Comparison of ENCODE assay signal across 30 cellular contexts in the genomic region with DNA sequence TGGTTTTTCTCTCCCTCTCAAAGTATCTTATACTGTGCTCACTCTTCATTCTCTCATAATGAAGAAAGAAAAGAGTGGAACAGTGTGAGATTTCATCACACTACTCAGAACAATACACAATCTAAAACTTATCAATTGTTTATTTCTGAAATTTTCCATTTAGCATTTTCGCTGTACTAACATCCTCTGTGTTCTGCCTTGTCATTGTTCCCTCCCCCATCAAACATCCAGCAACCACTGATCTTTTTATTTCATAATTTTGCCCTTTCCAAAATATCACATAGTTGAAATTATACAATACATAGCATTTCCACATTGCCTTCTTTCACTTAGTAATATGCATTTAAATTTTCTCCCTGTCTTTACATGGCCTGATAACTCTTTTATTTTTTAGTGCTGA.
"Had no signal": no experiment of that assay in that cellular context is flagged by ENCODE, and none has a peak within 500 bp of the region (broad histone marks: within the 10 kb centered on the region; RNA-seq: fewer than 3 reads in every experiment).

No MANE protein-coding gene starts in this region.

- H3K36me3 Mint-ChIP-seq: activated naive CD8-positive, alpha-beta T cell had no signal

- H3K4me3 Mint-ChIP-seq: activated B cell treated with CpG ODN at 0.5 μM for 24 hours; activated CD8-positive, alpha-beta T cell treated with anti-CD3 and anti-CD28 coated beads for 36 hours; activated naive CD8-positive, alpha-beta T cell; activated T-cell treated with anti-CD3 and anti-CD28 coated beads, Interleukin-2, amount 50 U/mL, for 4 hours; activated T-helper 17 cell treated with anti-CD3 and anti-CD28 coated beads, Interleukin-2, amount 50 U/mL, for 72 hours; effector memory CD8-positive, alpha-beta T cell had no signal

- H3K4me1 ChIP-seq: adrenal gland, body of pancreas, esophagus muscularis mucosa, heart left ventricle had no signal

- H3K27ac ChIP-seq: adrenal gland, body of pancreas, esophagus muscularis mucosa, heart left ventricle, VCaP had no signal

- ATAC-seq: activated CD4-positive, CD25-positive, alpha-beta regulatory T cell treated with anti-CD3 and anti-CD28 coated beads, Interleukin-2, amount 50 U/mL, for 24 hours; activated CD8-positive, alpha-beta T cell treated with anti-CD3 and anti-CD28 coated beads for 36 hours; activated T-cell treated with anti-CD3 and anti-CD28 coated beads, Interleukin-2, amount 50 U/mL, for 4 hours; activated T-helper 17 cell treated with anti-CD3 and anti-CD28 coated beads, Interleukin-2, amount 50 U/mL, for 72 hours; body of pancreas; effector memory CD8-positive, alpha-beta T cell; heart left ventricle had no signal

- H3K9me3 ChIP-seq: adrenal gland, body of pancreas, esophagus muscularis mucosa had no signal

- H3K4me1 Mint-ChIP-seq: activated B cell treated with CpG ODN at 0.5 μM for 24 hours; activated T-helper 17 cell treated with anti-CD3 and anti-CD28 coated beads, Interleukin-2, amount 50 U/mL, for 72 hours had no signal

- DNase-seq: activated B cell treated with CpG ODN at 0.5 μM for 24 hours; activated CD4-positive, alpha-beta T cell treated with anti-CD3 and anti-CD28 coated beads for 48 hours; activated CD4-positive, alpha-beta T cell treated with anti-CD3 and anti-CD28 coated beads, Interleukin-2, amount 50 U/mL, for 1 hour; activated CD4-positive, alpha-beta T cell treated with anti-CD3 and anti-CD28 coated beads, Interleukin-2, amount 50 U/mL, for 48 hours; activated CD8-positive, alpha-beta memory T cell treated with anti-CD3 and anti-CD28 coated beads for 24 hours; activated CD8-positive, alpha-beta T cell treated with anti-CD3 and anti-CD28 coated beads for 36 hours; activated effector memory CD4-positive, alpha-beta T cell treated with Interleukin-2 at 50 U/mL for 16 hours; activated gamma-delta T cell treated with Interleukin-2 at 50 U/mL for 16 hours; activated naive CD4-positive, alpha-beta T cell treated with anti-CD3 and anti-CD28 coated beads, Interleukin-2, amount 50 U/mL, for 16 hours; activated naive CD4-positive, alpha-beta T cell treated with Interleukin-2 at 50 U/mL for 16 hours; activated T-cell treated with anti-CD3 and anti-CD28 coated beads, Interleukin-2, amount 50 U/mL, for 4 hours; adrenal gland; amygdala; aorta; body of pancreas; caudate nucleus; cortex of kidney; dermis blood vessel endothelial cell; effector CD4-positive, alpha-beta T cell; effector memory CD8-positive, alpha-beta T cell; erythroblast; foreskin fibroblast; glutamatergic neuron; heart left ventricle; T-helper 2 cell had no signal

- H3K4me3 ChIP-seq: adrenal gland, body of pancreas, esophagus muscularis mucosa, heart left ventricle had no signal

- H3K36me3 ChIP-seq: adrenal gland, esophagus muscularis mucosa, heart left ventricle had no signal

- H3K9me3 Mint-ChIP-seq: activated CD8-positive, alpha-beta T cell treated with anti-CD3 and anti-CD28 coated beads for 36 hours had no signal

- H3K27me3 ChIP-seq: adrenal gland, body of pancreas, esophagus muscularis mucosa, heart left ventricle had no signal

- H3K27ac Mint-ChIP-seq: activated B cell treated with CpG ODN at 0.5 μM for 24 hours; activated CD8-positive, alpha-beta T cell treated with anti-CD3 and anti-CD28 coated beads for 36 hours; activated naive CD8-positive, alpha-beta T cell; activated T-helper 17 cell treated with anti-CD3 and anti-CD28 coated beads, Interleukin-2, amount 50 U/mL, for 72 hours; effector memory CD8-positive, alpha-beta T cell had no signal
